16 cellular contexts compared by ENCODE assay signal in genomic region chr11:70527429-70528045, GRCh38.
DNase-seq lines count a peak whose midpoint lies in the region; ATAC-seq, FAIRE-seq and TF ChIP-seq lines count a peak whose summit lies in the region.
"Had no signal": no experiment of that assay in that cellular context is flagged by ENCODE, and none has a peak within 500 bp of the region (broad histone marks: within the 10 kb centered on the region; RNA-seq: fewer than 3 reads in every experiment).

No MANE protein-coding gene starts in this region.

- intact Hi-C loops in kidney (cut with DNase I): no loop called here

- H3K4me1 ChIP-seq in SK-N-SH (ENCODE audit: control insufficient read depth in 1 of 2, insufficient read depth in 2 of 2, low read depth in 1 of 2, low read length in 1 of 2) (peaks cover 0 to 56% of the 10 kb centered on the region in 2 experiments; a peak in 1 of 4 replicates), BE2C (peaks cover 24% of the 10 kb centered on the region), RWPE2 (ENCODE audit: insufficient read depth, poor library complexity, severe bottlenecking) (no peaks in the 10 kb centered on the region), kidney (ENCODE audit: control insufficient read depth in 1 of 2, insufficient read depth in 1 of 2, low read depth in 1 of 2, low read length in 2 of 2) (no peaks in the 10 kb centered on the region)

- H3F3A ChIP-seq in SK-N-SH (replicated peaks; ENCODE audit: insufficient read depth): no peaks in the 10 kb centered on the region

- CTCF ChIA-PET in SK-N-SH (lab: Yijun Ruan, JAX): interaction anchor here (1.1 to 2.0 kb wide), 3 partner anchors 9 to 258 kb away, joined by 3 to 8 read pairs (median 4); no protein-coding TSS in a partner anchor

- 77% methylated on average over 3 of the region's 10 CpGs for WGBS in SK-N-SH (ENCODE audit: low lambda C conversion rate)

- POLR2A ChIA-PET in SK-N-SH (lab: Yijun Ruan, JAX): interaction anchor here (0.6 kb wide), 1 partner anchor 749 kb away, joined by 3 read pairs; no protein-coding TSS in a partner anchor

- no peak for TF ChIP-seq EP300 in SK-N-SH (IDR thresholded peaks at IDR 0.05; ENCODE audit: borderline replicate concordance in 1 of 2, low read depth in 1 of 2, low read length in 1 of 2)

- no peak for FAIRE-seq in kidney (lab: Jason Lieb, UNC)
- FAIRE-seq: G401.6 had no signal

- no peak overlapping the region for H3K9ac ChIP-seq in SK-N-SH
- H3K9ac ChIP-seq in kidney (ENCODE audit: low read length in 2 of 2): no peak overlapping the region

- H3K27ac ChIP-seq in SK-N-SH (ENCODE audit: low read depth in 2 of 2, low read length in 1 of 2) (no peak overlapping the region), RWPE2 (ENCODE audit: poor library complexity, severe bottlenecking) (no peak overlapping the region), kidney (ENCODE audit: low read depth in 2 of 2, low read length in 2 of 2) (no peak overlapping the region)

- ATAC-seq in SK-N-SH treated with all-trans-retinoic acid at 6 μM for 48 hours (no peak), RWPE2 (ENCODE audit: low read depth) (no peak), HG02885 (IDR thresholded peaks at IDR 0.05; ENCODE audit: poor library complexity, unreplicated experiment) (no peak)
- ATAC-seq: Panc1 had no signal

- H2AFZ ChIP-seq in SK-N-SH (ENCODE audit: low read depth): no peak overlapping the region

- no peaks in the 10 kb centered on the region for H3K9me2 ChIP-seq in SK-N-SH

- H3K4me3 ChIP-seq in SK-N-SH (ENCODE audit: low read depth in 2 of 2, low read length in 1 of 2) (no peak overlapping the region), BE2C (ENCODE audit: low read depth, low read length) (no peak overlapping the region), RWPE2 (ENCODE audit: severe bottlenecking) (no peak overlapping the region), kidney (ENCODE audit: low read length in 2 of 2) (no peak overlapping the region)

- H3K9me3 ChIP-seq in SK-N-SH: no peaks in the 10 kb centered on the region
- H3K9me3 ChIP-seq in BE2C: no peaks in the 10 kb centered on the region
- no peaks in the 10 kb centered on the region for H3K9me3 ChIP-seq in RWPE2 (ENCODE audit: severe bottlenecking)
- no peaks in the 10 kb centered on the region for H3K9me3 ChIP-seq in kidney (ENCODE audit: control insufficient read depth in 1 of 2, low read length in 2 of 2)

- no peaks in the 10 kb centered on the region for H3K79me2 ChIP-seq in SK-N-SH (ENCODE audit: insufficient read depth)

- H3K36me3 ChIP-seq in SK-N-SH (replicated peaks in 1 of 2; ENCODE audit: control insufficient read depth in 1 of 2, insufficient read depth in 2 of 2, low read length in 1 of 2): no peaks in the 10 kb centered on the region
- no peaks in the 10 kb centered on the region for H3K36me3 ChIP-seq in BE2C
- H3K36me3 ChIP-seq in RWPE2 (ENCODE audit: low read depth): no peaks in the 10 kb centered on the region
- H3K36me3 ChIP-seq in kidney (ENCODE audit: control insufficient read depth in 1 of 2, insufficient read depth in 2 of 2, low read length in 2 of 2): no peaks in the 10 kb centered on the region

- no peaks in the 10 kb centered on the region for H4K20me1 ChIP-seq in SK-N-SH (ENCODE audit: insufficient read depth)

- no peak for TF ChIP-seq RAD21 in SK-N-SH (IDR thresholded peaks at IDR 0.05; ENCODE audit: low read length)

- DNase-seq in SK-N-SH (peak; percentile 27), BE2C (peak; percentile 15), RWPE2 (ENCODE audit: low spot score) (peak; percentile 23), kidney (peak; percentile 50), HT-29 (ENCODE audit: low spot score) (no peak), cortex of kidney (lab: John Stamatoyannopoulos, UW) (no peak)
- DNase-seq: 8988T, DMS 273 treated with DMSO at 0.1 percent for 48 hours, DND-41, KG1, NCI-H2107, NCI-H526 had no signal

- no peak for TF ChIP-seq CTCF in SK-N-SH (IDR thresholded peaks at IDR 0.05)
- TF ChIP-seq CTCF in BE2C (IDR thresholded peaks at IDR 0.05; ENCODE audit: low read depth, low read length): no peak
- no peak for TF ChIP-seq CTCF in RWPE2 (IDR thresholded peaks at IDR 0.05; ENCODE audit: poor library complexity, severe bottlenecking)
- TF ChIP-seq CTCF in kidney (IDR thresholded peaks at IDR 0.05; ENCODE audit: borderline replicate concordance, extremely low read depth, insufficient read depth): no peak

- H3K27me3 ChIP-seq in SK-N-SH (ENCODE audit: insufficient read depth) (no peaks in the 10 kb centered on the region), BE2C (no peaks in the 10 kb centered on the region), RWPE2 (ENCODE audit: insufficient read depth, poor library complexity, severe bottlenecking) (no peaks in the 10 kb centered on the region)

- no peak overlapping the region for H3K4me2 ChIP-seq in SK-N-SH

TF ChIP-seq in SK-N-SH, 30 proteins besides CTCF, POLR2A, EP300 and RAD21 (continues in another document):
- TF ChIP-seq TEAD4 (IDR thresholded peaks at IDR 0.05; ENCODE audit: borderline replicate concordance, insufficient read depth) (no peak), SMC3 (IDR thresholded peaks at IDR 0.05; ENCODE audit: low read depth, low read length) (no peak), USF2 (IDR thresholded peaks at IDR 0.05; ENCODE audit: borderline replicate concordance, low read depth, low read length) (no peak), RFX5 (IDR thresholded peaks at IDR 0.05; ENCODE audit: low read length) (no peak), ZBTB33 (IDR thresholded peaks at IDR 0.05; ENCODE audit: borderline replicate concordance, low read depth) (no peak), FOXM1 (IDR thresholded peaks at IDR 0.05; ENCODE audit: low read depth) (no peak), MXI1 (IDR thresholded peaks at IDR 0.05; ENCODE audit: low read depth, low read length) (no peak), FOXJ3 (CRISPR knock-in tag; IDR thresholded peaks at IDR 0.05) (no peak), RXRA (IDR thresholded peaks at IDR 0.05; ENCODE audit: borderline replicate concordance, low read depth) (no peak), NRF1 (IDR thresholded peaks at IDR 0.05; ENCODE audit: low read depth, low read length) (no peak)

TF ChIP-seq in SK-N-SH treated with all-trans-retinoic acid at 6 μM for 48 hours, 23 proteins besides CTCF, POLR2A, EP300 and RAD21 (continues in another document):
- TF ChIP-seq ZNF70 (CRISPR knock-in tag; IDR thresholded peaks at IDR 0.05) (no peak), TCF4 (CRISPR knock-in tag; IDR thresholded peaks at IDR 0.05; ENCODE audit: borderline replicate concordance) (no peak), ZNF565 (CRISPR knock-in tag; conservative IDR thresholded peaks at IDR 0.05; ENCODE audit: low read depth) (no peak), ARNTL (CRISPR knock-in tag; IDR thresholded peaks at IDR 0.05; ENCODE audit: borderline replicate concordance, low read depth) (no peak), TOX (CRISPR knock-in tag; IDR thresholded peaks at IDR 0.05; ENCODE audit: borderline replicate concordance) (no peak), ZNF8 (CRISPR knock-in tag; IDR thresholded peaks at IDR 0.05) (no peak), GLIS3 (CRISPR knock-in tag; IDR thresholded peaks at IDR 0.05) (no peak), ZC3H10 (CRISPR knock-in tag; IDR thresholded peaks at IDR 0.05) (no peak), ZFP30 (CRISPR knock-in tag; IDR thresholded peaks at IDR 0.05) (no peak), CREB5 (CRISPR knock-in tag; IDR thresholded peaks at IDR 0.05; ENCODE audit: low read depth) (no peak), OSR1 (CRISPR knock-in tag; IDR thresholded peaks at IDR 0.05) (no peak), CSRNP3 (CRISPR knock-in tag; IDR thresholded peaks at IDR 0.05) (no peak), CSDC2 (CRISPR knock-in tag; IDR thresholded peaks at IDR 0.05) (no peak), ISL1 (CRISPR knock-in tag; IDR thresholded peaks at IDR 0.05) (no peak), ESRRG (CRISPR knock-in tag; IDR thresholded peaks at IDR 0.05) (no peak)

Comparison
In these comparisons a context has a peak if more than half of its experiments do, and no peak if none do; other contexts are left out.
1. DNase-seq: peak in SK-N-SH (single experiment), BE2C (single experiment), RWPE2 (single experiment) and kidney (single experiment); none in HT-29 (single experiment) and cortex of kidney (single experiment).